18 cellular contexts compared by ENCODE assay signal in genomic region chr11:80417681-80418080, GRCh38.
DNase-seq lines count a peak whose midpoint lies in the region; ATAC-seq, FAIRE-seq and TF ChIP-seq lines count a peak whose summit lies in the region.
"Had no signal": no experiment of that assay in that cellular context is flagged by ENCODE, and none has a peak within 500 bp of the region (broad histone marks: within the 10 kb centered on the region; RNA-seq: fewer than 3 reads in every experiment).

No MANE protein-coding gene starts in this region.

- TF ChIP-seq CTCF in astrocyte (IDR thresholded peaks at IDR 0.05; ENCODE audit: insufficient read depth, low read depth, low read length) (no peak), fibroblast of mammary gland (conservative IDR thresholded peaks at IDR 0.05; ENCODE audit: control insufficient read depth, insufficient read depth, low read depth, low read length) (no peak)

- H3K27me3 Mint-ChIP-seq in astrocyte (ENCODE audit: low read depth, unreplicated experiment): no peaks in the 10 kb centered on the region
- H3K27me3 Mint-ChIP-seq: B cell; CD4-positive, CD25-positive, alpha-beta regulatory T cell had no signal

- H2AFZ ChIP-seq in astrocyte (ENCODE audit: low read depth, low read length): peak overlapping the region; percentile 15
- H2AFZ ChIP-seq: PC-9 had no signal

- peaks cover 4% of the 10 kb centered on the region for H3K4me1 Mint-ChIP-seq in astrocyte (ENCODE audit: low read depth, unreplicated experiment)
- H3K4me1 Mint-ChIP-seq: B cell; CD4-positive, CD25-positive, alpha-beta regulatory T cell had no signal

- H3K9me3 ChIP-seq in astrocyte (ENCODE audit: insufficient read depth, low read depth, low read length): no peaks in the 10 kb centered on the region
- H3K9me3 ChIP-seq: Caco-2, SJSA1 had no signal

- no peak overlapping the region for H3K9ac ChIP-seq in astrocyte (ENCODE audit: low read length)

- ATAC-seq in HG03442 (IDR thresholded peaks at IDR 0.05; ENCODE audit: unreplicated experiment): no peak

- no peaks in the 10 kb centered on the region for H4K20me1 ChIP-seq in astrocyte (ENCODE audit: insufficient read depth, low read length)

- H3K79me2 ChIP-seq in astrocyte (ENCODE audit: insufficient read depth, low read length): no peaks in the 10 kb centered on the region

- no peak overlapping the region for H3K4me2 ChIP-seq in astrocyte (ENCODE audit: low read length)
- H3K4me2 ChIP-seq: PC-9 had no signal

- no peaks in the 10 kb centered on the region for H3K36me3 Mint-ChIP-seq in astrocyte (ENCODE audit: low read depth, unreplicated experiment)
- H3K36me3 Mint-ChIP-seq: CD4-positive, CD25-positive, alpha-beta regulatory T cell had no signal

- DNase-seq in M059J (ENCODE audit: low read depth) (peak; percentile 67), astrocyte (ENCODE audit: low read depth) (peak; percentile 3), fibroblast of mammary gland (ENCODE audit: low read depth) (peak; percentile 7), non-pigmented ciliary epithelial cell (ENCODE audit: low read depth) (peak; percentile 14), NCI-H82 (lab: John Stamatoyannopoulos, UW) (no peak), KG1 (lab: John Stamatoyannopoulos, UW) (no peak)
- DNase-seq: Caco-2; CD4-positive, CD25-positive, alpha-beta regulatory T cell; GF-D8; GOT3; NCI-H1417; NCI-H187; NCI-H345; NCI-H524 treated with DMSO at 0.1 percent for 48 hours had no signal

- H3K4me3 Mint-ChIP-seq in astrocyte (ENCODE audit: unreplicated experiment): no peak overlapping the region
- H3K4me3 Mint-ChIP-seq: B cell; CD4-positive, CD25-positive, alpha-beta regulatory T cell had no signal

- FAIRE-seq in astrocyte (lab: Jason Lieb, UNC): no peak

- no peak overlapping the region for H3K27ac Mint-ChIP-seq in astrocyte (ENCODE audit: unreplicated experiment)
- H3K27ac Mint-ChIP-seq: B cell; CD4-positive, CD25-positive, alpha-beta regulatory T cell had no signal

- H3K27me3 ChIP-seq in astrocyte (ENCODE audit: insufficient read depth, low read length): no peaks in the 10 kb centered on the region
- H3K27me3 ChIP-seq: SJSA1 had no signal

- H3K9me3 Mint-ChIP-seq in astrocyte (ENCODE audit: unreplicated experiment): no peaks in the 10 kb centered on the region

- H3K4me3 ChIP-seq in astrocyte (ENCODE audit: insufficient read depth, low read depth, low read length) (no peak overlapping the region), fibroblast of mammary gland (ENCODE audit: control insufficient read depth, low read depth, low read length) (no peak overlapping the region)
- H3K4me3 ChIP-seq: PC-9, SJSA1 had no signal

- no peaks in the 10 kb centered on the region for H3K36me3 ChIP-seq in astrocyte (ENCODE audit: insufficient read depth, low read length)
- H3K36me3 ChIP-seq: SJSA1 had no signal

- H3K4me1 ChIP-seq in astrocyte (ENCODE audit: insufficient read depth, low read length): no peaks in the 10 kb centered on the region
- H3K4me1 ChIP-seq: Caco-2, SJSA1 had no signal

- no peak overlapping the region for H3K27ac ChIP-seq in astrocyte (ENCODE audit: low read depth, low read length)
- H3K27ac ChIP-seq: PC-9, SJSA1 had no signal

Comparison
In these comparisons a context has a peak if more than half of its experiments do, and no peak if none do; other contexts are left out.
1. DNase-seq: peak in M059J (single experiment), astrocyte (single experiment), fibroblast of mammary gland (single experiment) and non-pigmented ciliary epithelial cell (single experiment); none in NCI-H82 (single experiment) and KG1 (single experiment).